10 cellular contexts compared by ENCODE assay signal in the genomic region with DNA sequence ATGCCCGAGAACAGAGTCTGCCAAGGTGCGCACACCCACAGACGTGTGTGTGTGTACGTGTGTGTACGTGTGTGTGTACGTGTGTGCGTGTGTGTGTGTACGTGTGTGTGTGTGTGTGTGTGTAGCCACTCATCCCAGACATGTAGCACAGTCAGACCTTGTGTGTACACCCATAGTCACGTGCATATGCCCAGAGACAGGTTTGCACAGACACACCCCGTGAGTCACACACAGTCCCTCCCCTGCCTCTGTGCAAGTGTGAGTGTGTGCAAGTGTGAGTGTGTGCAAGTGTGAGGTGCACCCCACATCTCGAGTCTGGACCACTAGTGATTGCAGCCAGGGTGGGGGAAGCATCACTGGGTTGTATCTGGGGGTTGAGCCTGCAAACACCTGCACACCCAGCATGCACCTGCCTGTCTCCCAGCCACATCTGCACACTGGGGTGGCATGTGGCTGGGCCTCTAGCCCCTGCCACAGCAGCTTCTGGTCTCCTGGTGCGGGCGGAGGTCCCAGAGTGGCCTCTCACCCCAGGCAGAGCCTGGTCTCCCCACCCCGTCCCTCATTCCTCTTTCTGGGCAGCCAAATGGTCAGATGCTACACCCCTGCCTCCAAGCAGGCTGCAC. TPM values are rescaled to one million over a fixed set of nuclear protein-coding genes. Genes with fewer than 3 reads are reported as not detected.
DNase-seq lines count a peak whose midpoint lies in the region; ATAC-seq, FAIRE-seq and TF ChIP-seq lines count a peak whose summit lies in the region.
"Had no signal": no experiment of that assay in that cellular context is flagged by ENCODE, and none has a peak within 500 bp of the region (broad histone marks: within the 10 kb centered on the region; RNA-seq: fewer than 3 reads in every experiment).

No MANE protein-coding gene starts in this region.

- H3K79me2 ChIP-seq in keratinocyte (ENCODE audit: control insufficient read depth, insufficient read depth, low read length): no peaks in the 10 kb centered on the region

- no peak overlapping the region for H2AFZ ChIP-seq in keratinocyte (ENCODE audit: control insufficient read depth, low read length)

- no peak for ATAC-seq in activated T-helper 17 cell treated with anti-CD3 and anti-CD28 coated beads, Interleukin-2, amount 50 U/mL, for 72 hours (replicated peaks)
- ATAC-seq in HG02759 (IDR thresholded peaks at IDR 0.05; ENCODE audit: unreplicated experiment): no peak

- no peaks in the 10 kb centered on the region for H3K36me3 Mint-ChIP-seq in activated T-helper 17 cell treated with anti-CD3 and anti-CD28 coated beads, Interleukin-2, amount 50 U/mL, for 72 hours (ENCODE audit: low read depth)
- H3K36me3 Mint-ChIP-seq: memory B cell had no signal

- no peak for TF ChIP-seq POLR2A in stomach (IDR thresholded peaks at IDR 0.05)

- H3K27me3 ChIP-seq in HUES6 (ENCODE audit: control insufficient read depth, insufficient read depth, low read length) (no peaks in the 10 kb centered on the region), keratinocyte (ENCODE audit: control insufficient read depth, extremely low read depth, insufficient read depth, low read length) (no peaks in the 10 kb centered on the region), stomach (no peaks in the 10 kb centered on the region)

- DNase-seq in keratinocyte (ENCODE audit: low read depth, low spot score) (peak; percentile 92), stomach (no peak), SIG-M5 treated with dmso at 0.1 percent for 504 hours (lab: John Stamatoyannopoulos, UW; ENCODE audit: unreplicated experiment) (no peak)
- DNase-seq in stimulated activated CD4-positive, alpha-beta T cell treated with anti-CD3 and anti-CD28 coated beads, Interleukin-15, amount 100 ng/mL, for 24 hours: no peak
- DNase-seq: activated CD8-positive, alpha-beta memory T cell treated with anti-CD3 and anti-CD28 coated beads for 24 hours had no signal

- peak overlapping the region; percentile 35; the same call in 1 of the 2 replicates for H3K4me3 ChIP-seq in HUES6 (ENCODE audit: low read depth, low read length)
- peak overlapping the region in 1 of 3 experiments; percentile 20 for H3K4me3 ChIP-seq in keratinocyte (ENCODE audit: control insufficient read depth in 2 of 3, extremely low read depth in 1 of 3, insufficient read depth in 2 of 3, low read depth in 1 of 3, low read length in 3 of 3)
- H3K4me3 ChIP-seq in stomach: peak overlapping the region in 3 of 4 donors; percentile 14 to 28 (median 26)

- H3K27ac Mint-ChIP-seq in activated T-helper 17 cell treated with anti-CD3 and anti-CD28 coated beads, Interleukin-2, amount 50 U/mL, for 72 hours: no peak overlapping the region
- H3K27ac Mint-ChIP-seq: memory B cell had no signal

- TF ChIP-seq EP300 in stomach (IDR thresholded peaks at IDR 0.05): no peak

- H3K27ac ChIP-seq in HUES6 (ENCODE audit: low read depth, low read length): no peak overlapping the region
- peak overlapping the region; percentile 65 for H3K27ac ChIP-seq in angular gyrus (ENCODE audit: low read depth, low read length)
- H3K27ac ChIP-seq in keratinocyte (ENCODE audit: control insufficient read depth, insufficient read depth, low read length): peak overlapping the region; percentile 54
- H3K27ac ChIP-seq in stomach: peak overlapping the region; percentile 86 to 95 (median 92)

- H3K27me3 Mint-ChIP-seq in activated T-helper 17 cell treated with anti-CD3 and anti-CD28 coated beads, Interleukin-2, amount 50 U/mL, for 72 hours: no peaks in the 10 kb centered on the region

- H3K9me3 Mint-ChIP-seq in activated T-helper 17 cell treated with anti-CD3 and anti-CD28 coated beads, Interleukin-2, amount 50 U/mL, for 72 hours: no peaks in the 10 kb centered on the region
- H3K9me3 Mint-ChIP-seq: memory B cell had no signal

- H3K4me3 Mint-ChIP-seq in activated T-helper 17 cell treated with anti-CD3 and anti-CD28 coated beads, Interleukin-2, amount 50 U/mL, for 72 hours: no peak overlapping the region
- H3K4me3 Mint-ChIP-seq: memory B cell had no signal

- peaks cover 29% of the 10 kb centered on the region for H3K4me1 ChIP-seq in HUES6 (ENCODE audit: control insufficient read depth, insufficient read depth, low read length)
- H3K4me1 ChIP-seq in keratinocyte (ENCODE audit: control insufficient read depth, extremely low read depth, insufficient read depth, low read length): peaks cover 51% of the 10 kb centered on the region
- H3K4me1 ChIP-seq in stomach: peaks cover 68 to 73% (median 72%) of the 10 kb centered on the region in 4 donors

- intact Hi-C loops in stomach (cut with DNase I; ENCODE audit: low total_unique reads): no loop called here

- H3K9me3 ChIP-seq in HUES6 (ENCODE audit: control insufficient read depth, insufficient read depth, low read depth, low read length) (no peaks in the 10 kb centered on the region), keratinocyte (ENCODE audit: control insufficient read depth, low read depth, low read length) (no peaks in the 10 kb centered on the region), stomach (no peaks in the 10 kb centered on the region)

- H3K9ac ChIP-seq in HUES6 (ENCODE audit: low read length) (no peak overlapping the region), keratinocyte (ENCODE audit: control insufficient read depth, extremely low read depth, insufficient read depth, low read length) (peak overlapping the region; percentile 66)

- WGBS in stomach, 5 donors: 39 to 69% (median 43%) methylated on average over 9 to 14 of the region's 14 CpGs

- no peak for TF ChIP-seq CTCF in keratinocyte (optimal IDR thresholded peaks at IDR 0.05 in 1 of 3, IDR thresholded peaks at IDR 0.05 in 1 of 3, conservative IDR thresholded peaks at IDR 0.05 in 1 of 3; ENCODE audit: extremely low read depth in 1 of 3, insufficient read depth in 2 of 3, low read length in 3 of 3)
- no peak for TF ChIP-seq CTCF in stomach (IDR thresholded peaks at IDR 0.05)

- H3K4me2 ChIP-seq in keratinocyte (ENCODE audit: control insufficient read depth, extremely low read depth, insufficient read depth, low read depth, low read length): peak overlapping the region; percentile 76

- H4K20me1 ChIP-seq in keratinocyte (ENCODE audit: control insufficient read depth, extremely low read depth, insufficient read depth, low read length): no peaks in the 10 kb centered on the region

- dilution Hi-C loops in keratinocyte (cut with MboI; ENCODE audit: extremely low pct_ligation_motif_present, low sequenced_read_pairs): no loop called here

- no peaks in the 10 kb centered on the region for H3K9me1 ChIP-seq in keratinocyte (ENCODE audit: control insufficient read depth, extremely low read depth, insufficient read depth, low read length)

- H3K4me1 Mint-ChIP-seq in activated T-helper 17 cell treated with anti-CD3 and anti-CD28 coated beads, Interleukin-2, amount 50 U/mL, for 72 hours: no peaks in the 10 kb centered on the region
- H3K4me1 Mint-ChIP-seq: memory B cell had no signal

- FAIRE-seq in keratinocyte (lab: Jason Lieb, UNC): peak; percentile 73

- H3K36me3 ChIP-seq in HUES6 (ENCODE audit: control insufficient read depth, insufficient read depth, low read length) (no peaks in the 10 kb centered on the region), keratinocyte (ENCODE audit: control insufficient read depth in 2 of 2, extremely low read depth in 1 of 2, insufficient read depth in 2 of 2, low read length in 2 of 2) (no peaks in the 10 kb centered on the region), stomach (no peaks in the 10 kb centered on the region)

RNA-seq across cellular contexts. Expression of a gene that starts 23.6 kb away (rescaled TPM):
- 0.52 to 1.0 TPM (median 0.80 TPM) in 3 replicates for polyA plus RNA-seq in keratinocyte
- polyA plus RNA-seq in keratinocyte (2011; ENCODE audit: low read depth): 0.74 TPM
- 0.13 and 0.88 TPM in 2 replicates for polyA plus RNA-seq in keratinocyte (2011; cell fraction: cytosol; rRNA removed)
- polyA plus RNA-seq in keratinocyte (2011; cell fraction: nucleus; rRNA removed): 3.0 and 5.1 TPM in 2 replicates
- polyA plus RNA-seq in keratinocyte (2012; ENCODE audit: low replicate concordance): 0.85 and 2.5 TPM in 2 replicates
- 0.99 to 4.3 TPM (median 1.3 TPM) in 3 replicates for polyA minus RNA-seq in keratinocyte
- polyA minus RNA-seq in keratinocyte (2011; cell fraction: cytosol; rRNA and poly(A)+ RNA removed): 0.96 TPM
- 4.7 and 6.7 TPM in 2 replicates for polyA minus RNA-seq in keratinocyte (2011; cell fraction: nucleus; rRNA and poly(A)+ RNA removed)
- 10 to 100 TPM in 4 of 5 donors, 1 to 10 TPM in 1; 8.6 to 56.2 (median 15.2) TPM for total RNA-seq in stomach
- 1 to 10 TPM; 4.9 to 6.6 (median 5.1) TPM for polyA plus RNA-seq in stomach
- total RNA-seq in activated T-helper 17 cell treated with anti-CD3 and anti-CD28 coated beads, Interleukin-2, amount 50 U/mL, for 72 hours: under 1 TPM in 1 of 2 donors, not detected in 1; 0.26 TPM

Comparison
In these comparisons a context has a peak if more than half of its experiments do, and no peak if none do; other contexts are left out.
1. RNA of a gene that starts 23.6 kb away (total RNA-seq): 8.6 to 56.2 TPM in stomach; 0.26 TPM in activated T-helper 17 cell treated with anti-CD3 and anti-CD28 coated beads, Interleukin-2, amount 50 U/mL, for 72 hours; every median in the first group is over 4 times any median in the second.